16 cellular contexts compared by ENCODE assay signal in the genomic region with DNA sequence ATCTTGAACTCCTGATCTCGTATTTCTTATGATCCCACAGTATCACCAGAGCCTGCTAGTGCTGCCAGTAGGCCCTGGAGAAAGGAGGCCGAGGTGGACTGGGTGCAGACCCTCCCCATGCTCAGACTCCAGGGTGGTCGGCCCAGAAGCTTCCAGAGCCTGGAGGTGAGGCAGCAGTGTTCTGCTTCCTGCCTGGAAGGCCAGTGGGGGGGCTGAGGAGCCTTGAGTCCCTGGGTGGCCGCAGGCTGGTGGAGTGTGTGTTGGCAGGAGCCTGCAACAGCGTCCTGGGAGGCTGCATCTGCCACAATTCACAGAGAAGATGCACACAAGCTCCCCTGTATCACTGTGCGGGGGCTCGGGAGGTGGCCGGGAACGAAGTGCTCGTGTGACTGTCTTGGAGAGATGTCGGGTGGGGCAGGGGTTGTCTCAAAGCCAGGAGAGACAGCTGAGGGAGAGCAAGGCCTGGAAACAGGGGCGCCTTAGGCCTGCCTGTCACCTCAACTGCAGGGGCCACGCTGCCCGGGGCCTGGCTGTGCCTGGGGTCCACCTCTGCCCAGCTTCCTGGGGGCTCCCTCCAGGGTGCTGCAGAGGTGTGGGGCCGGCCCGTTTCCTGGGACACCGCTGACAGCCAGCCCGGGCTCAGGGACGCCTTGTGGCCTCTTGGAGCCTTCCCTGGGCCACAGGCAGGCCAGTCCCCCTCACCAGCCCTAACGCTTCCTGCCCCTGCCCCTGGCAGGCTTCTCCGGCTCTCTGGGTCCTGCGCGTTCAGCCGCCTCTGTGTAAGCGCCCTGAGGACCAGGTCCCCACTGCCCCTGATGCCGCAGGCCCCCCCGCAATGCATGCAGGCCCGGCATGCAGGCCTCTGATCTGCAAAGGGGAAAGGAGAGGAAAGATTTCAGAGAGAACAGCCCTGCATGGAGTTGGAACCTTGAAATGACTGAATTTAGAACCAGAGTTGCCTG. TPM values are rescaled to one million over a fixed set of nuclear protein-coding genes. Genes with fewer than 3 reads are reported as not detected.
DNase-seq lines count a peak whose midpoint lies in the region; ATAC-seq and TF ChIP-seq lines count a peak whose summit lies in the region.
"Had no signal": no experiment of that assay in that cellular context is flagged by ENCODE, and none has a peak within 500 bp of the region (broad histone marks: within the 10 kb centered on the region; RNA-seq: fewer than 3 reads in every experiment).

No MANE protein-coding gene starts in this region.

- H3K27me3 ChIP-seq in H9 (ENCODE audit: insufficient read depth, low read length) (no peaks in the 10 kb centered on the region), Panc1 (ENCODE audit: control insufficient read depth, insufficient read depth, low read length) (no peaks in the 10 kb centered on the region), esophagus muscularis mucosa (peaks cover 0 to 4% (median 0%) of the 10 kb centered on the region in 4 donors), left lung (peaks cover 0 to 5% of the 10 kb centered on the region in 2 donors)
- H3K27me3 ChIP-seq: BE2C had no signal

- H3T11ph ChIP-seq in H9 (ENCODE audit: low read length): no peak overlapping the region

- BruUV-seq in Panc1 (replicated peaks; lab: Mats Ljungman, UMichigan): no TSS peak

- H3K4me3 Mint-ChIP-seq in H9 (no peak overlapping the region), osteocyte (ENCODE audit: unreplicated experiment) (no peak overlapping the region)
- H3K4me3 Mint-ChIP-seq: CD8-positive, alpha-beta T cell; IgD-negative memory B cell had no signal

- H3K4me1 Mint-ChIP-seq in H9 (no peaks in the 10 kb centered on the region), osteocyte (ENCODE audit: unreplicated experiment) (no peaks in the 10 kb centered on the region)
- H3K4me1 Mint-ChIP-seq: IgD-negative memory B cell had no signal

- H3K27ac ChIP-seq in H9 (ENCODE audit: insufficient read length, low read depth, low read length) (no peak overlapping the region), Panc1 (ENCODE audit: low read length) (no peak overlapping the region), esophagus muscularis mucosa (replicated peaks in 1 of 4) (no peak overlapping the region), left lung (no peak overlapping the region)
- H3K27ac ChIP-seq: A549, C4-2B had no signal

- no peak overlapping the region for H3K23ac ChIP-seq in H9 (ENCODE audit: insufficient read length, low read depth, low read length)

- no peaks in the 10 kb centered on the region for H3K23me2 ChIP-seq in H9 (ENCODE audit: insufficient read length, low read depth, low read length, poor library complexity, severe bottlenecking)

- no peak overlapping the region for H3K18ac ChIP-seq in H9 (ENCODE audit: insufficient read length, low read depth, low read length)

- TF ChIP-seq CTCF in H9 (conservative IDR thresholded peaks at IDR 0.05) (no peak), Panc1 (IDR thresholded peaks at IDR 0.05) (no peak), esophagus muscularis mucosa (IDR thresholded peaks at IDR 0.05) (no peak), osteocyte (IDR thresholded peaks at IDR 0.05) (no peak), left lung (IDR thresholded peaks at IDR 0.05) (no peak)

- H4K5ac ChIP-seq in H9 (ENCODE audit: insufficient read length, low read depth, low read length): no peak overlapping the region

- H3K36me3 Mint-ChIP-seq in H9 (ENCODE audit: insufficient read depth in 1 of 3, low read depth in 3 of 3): no peaks in the 10 kb centered on the region
- no peaks in the 10 kb centered on the region for H3K36me3 Mint-ChIP-seq in osteocyte (ENCODE audit: unreplicated experiment)
- H3K36me3 Mint-ChIP-seq: CD8-positive, alpha-beta T cell had no signal

- H4K20me1 ChIP-seq in H9 (ENCODE audit: control insufficient read depth, insufficient read depth, insufficient read length): no peaks in the 10 kb centered on the region

- no peak overlapping the region for H2BK120ac ChIP-seq in H9 (ENCODE audit: low read depth, low read length, poor library complexity, severe bottlenecking)

- in situ Hi-C loops in Panc1 (cut with HindIII; ENCODE audit: low pct_unique_long_range_greater_than_20kb, low sequenced_read_pairs): no loop called here

- H3K79me1 ChIP-seq in H9 (ENCODE audit: insufficient read depth, low read depth, low read length, poor library complexity, severe bottlenecking): no peaks in the 10 kb centered on the region

- H3K4me2 ChIP-seq in H9 (ENCODE audit: insufficient read depth, insufficient read length, low read length): no peak overlapping the region
- H3K4me2 ChIP-seq: A549 had no signal

- POLR2A ChIA-PET in Panc1 (lab: Charles Lee): no interaction called here

- DNase-seq in H9 (no peak), Panc1 (ENCODE audit: low read depth, low spot score) (no peak), esophagus muscularis mucosa (ENCODE audit: extremely low spot score) (peak; percentile 79), osteocyte (ENCODE audit: extremely low spot score, unreplicated experiment) (peak; percentile 66), NCI-H187 treated with DMSO at 0.1 percent for 48 hours (lab: John Stamatoyannopoulos, UW) (no peak), left colon (no peak), DMS79 treated with DMSO at 0.1 percent for 48 hours (lab: John Stamatoyannopoulos, UW) (no peak), left lung (no peak)
- DNase-seq: BE2C; CD8-positive, alpha-beta T cell; COR-L47; GF-D8 had no signal

- H2BK12ac ChIP-seq in H9 (ENCODE audit: insufficient read length, low read depth, low read length): no peak overlapping the region

- intact Hi-C loops in Panc1 (cut with micrococcal nuclease; ENCODE audit: unreplicated experiment): loop anchor here (10.0 kb wide), 2 partner anchors 238 to 588 kb away; no protein-coding TSS in a partner anchor
- intact Hi-C loops in esophagus muscularis mucosa (cut with DNase I): loop anchor here (10.0 kb wide), 2 partner anchors 168 to 668 kb away; no protein-coding TSS in a partner anchor
- intact Hi-C loops in left colon (cut with DNase I, micrococcal nuclease): loop anchor here in 1 of 2 donors (10.0 kb wide), 2 partner anchors 78 to 588 kb away; no protein-coding TSS in a partner anchor
- intact Hi-C loops in left lung (cut with DNase I): loop anchor here in 1 of 2 donors (10.0 kb wide), 2 partner anchors 78 to 588 kb away; no protein-coding TSS in a partner anchor

- no peak overlapping the region for H4K91ac ChIP-seq in H9 (ENCODE audit: insufficient read length, low read depth, low read length)

- H2BK5ac ChIP-seq in H9 (ENCODE audit: insufficient read length, low read length): no peak overlapping the region

- H3K79me2 ChIP-seq in H9 (ENCODE audit: insufficient read depth, low read length): no peaks in the 10 kb centered on the region

- no peak overlapping the region for H2BK15ac ChIP-seq in H9 (ENCODE audit: low read depth, low read length)

- peak overlapping the region; percentile 40 for H3K14ac ChIP-seq in H9 (ENCODE audit: insufficient read depth, low read length)

- H3K9me3 Mint-ChIP-seq in H9: peaks cover 0 to 1% of the 10 kb centered on the region in 2 experiments; a peak in 3 of 5 replicates
- H3K9me3 Mint-ChIP-seq in osteocyte (ENCODE audit: unreplicated experiment): no peaks in the 10 kb centered on the region
- H3K9me3 Mint-ChIP-seq: CD8-positive, alpha-beta T cell had no signal

- ATAC-seq in Panc1 (0 out of 2 replicates have a peak, but pooled peaks have one; percentile 39), left colon (no peak), left lung (no peak)
- ATAC-seq: A549; CD8-positive, alpha-beta T cell had no signal

- H3K36me3 ChIP-seq in Panc1 (ENCODE audit: control insufficient read depth, insufficient read depth, low read length) (no peaks in the 10 kb centered on the region), esophagus muscularis mucosa (no peaks in the 10 kb centered on the region), left lung (no peaks in the 10 kb centered on the region)
- H3K36me3 ChIP-seq: BE2C had no signal

- no peaks in the 10 kb centered on the region for H3K4me1 ChIP-seq in H9 (ENCODE audit: insufficient read depth, low read length)
- no peaks in the 10 kb centered on the region for H3K4me1 ChIP-seq in Panc1 (ENCODE audit: control insufficient read depth, insufficient read depth, low read length)
- no peaks in the 10 kb centered on the region for H3K4me1 ChIP-seq in esophagus muscularis mucosa
- H3K4me1 ChIP-seq in left lung: peaks cover 0 to 5% of the 10 kb centered on the region in 2 donors
- H3K4me1 ChIP-seq: A549, BE2C had no signal

- H3K27ac Mint-ChIP-seq in H9 (peak overlapping the region in 1 of 3 experiments; percentile 92; a peak in 2 of 7 replicates), osteocyte (ENCODE audit: unreplicated experiment) (no peak overlapping the region)
- H3K27ac Mint-ChIP-seq: CD8-positive, alpha-beta T cell; IgD-negative memory B cell had no signal

- no peak for TF ChIP-seq EP300 in esophagus muscularis mucosa (IDR thresholded peaks at IDR 0.05)

- no peak overlapping the region for H3K4ac ChIP-seq in H9 (ENCODE audit: low read depth, low read length)

- TF ChIP-seq POLR2A in esophagus muscularis mucosa (IDR thresholded peaks at IDR 0.05; ENCODE audit: low read depth): no peak

- no peak overlapping the region for H3K4me3 ChIP-seq in Panc1 (ENCODE audit: low read depth in 2 of 2, low read length in 2 of 2)
- no peak overlapping the region for H3K4me3 ChIP-seq in esophagus muscularis mucosa
- no peak overlapping the region for H3K4me3 ChIP-seq in left lung
- H3K4me3 ChIP-seq: A549 had no signal

- WGBS in H9 (ENCODE audit: extremely low coverage, insufficient read length, low lambda C conversion rate): no CpG with 5 or more reads among the region's 28 CpGs
- WGBS in esophagus muscularis mucosa: 90% methylated on average over 16 of the region's 28 CpGs

- H3K9ac ChIP-seq in H9 (ENCODE audit: extremely low read depth, insufficient read length, low read length): no peak overlapping the region

- no peaks in the 10 kb centered on the region for H3K9me3 ChIP-seq in H9 (ENCODE audit: control insufficient read depth, low read depth, low read length)
- H3K9me3 ChIP-seq in Panc1 (ENCODE audit: control insufficient read depth, insufficient read depth, low read depth, low read length): no peaks in the 10 kb centered on the region
- no peaks in the 10 kb centered on the region for H3K9me3 ChIP-seq in esophagus muscularis mucosa
- no peaks in the 10 kb centered on the region for H3K9me3 ChIP-seq in left lung
- H3K9me3 ChIP-seq: A549, BE2C had no signal

- no peak overlapping the region for H2BK20ac ChIP-seq in H9 (ENCODE audit: low read depth, low read length, poor library complexity, severe bottlenecking)

- no peak overlapping the region for H4K8ac ChIP-seq in H9 (replicated peaks; ENCODE audit: insufficient read length, low read depth, low read length)

- CTCF ChIA-PET in Panc1 (lab: Charles Lee): interaction anchor here (0.5 to 0.7 kb wide), 2 partner anchors 15 to 147 kb away, joined by 4 to 6 read pairs; no protein-coding TSS in a partner anchor

- H2AFZ ChIP-seq in H9 (ENCODE audit: low read length): no peak overlapping the region

- H2AK5ac ChIP-seq in H9 (ENCODE audit: insufficient read length, low read length): no peak overlapping the region

- H3K27me3 Mint-ChIP-seq in H9 (ENCODE audit: low read depth) (no peaks in the 10 kb centered on the region), osteocyte (ENCODE audit: unreplicated experiment) (peaks cover 9% of the 10 kb centered on the region)

- H3K56ac ChIP-seq in H9 (ENCODE audit: insufficient read length, low read depth, low read length): no peak overlapping the region

RNA-seq across cellular contexts. Expression of a gene that starts 24.2 kb away (rescaled TPM):
- 0.02 TPM in 2 replicates for total RNA-seq in H9 (2021)
- total RNA-seq in Panc1 (2021; ENCODE audit: unreplicated experiment): not detected
- not detected for polyA plus RNA-seq in Panc1 (2012; ENCODE audit: insufficient read length)
- not detected for total RNA-seq in esophagus muscularis mucosa
- total RNA-seq in osteocyte: not detected in 2 replicates
- total RNA-seq in left colon: not detected
- total RNA-seq in left lung: under 1 TPM in 1 of 2 donors, not detected in 1; 0.03 TPM
- total RNA-seq: CD8-positive, alpha-beta T cell had no signal
- polyA plus RNA-seq: A549, AG04450, IgD-negative memory B cell had no signal

Comparison
In these comparisons a context has a peak if more than half of its experiments do, and no peak if none do; other contexts are left out.
1. DNase-seq: peak in esophagus muscularis mucosa (single experiment) and osteocyte (single experiment); none in H9 (single experiment), Panc1 (single experiment), NCI-H187 treated with DMSO at 0.1 percent for 48 hours (single experiment), left colon (0 of 2), DMS79 treated with DMSO at 0.1 percent for 48 hours (single experiment) and left lung (0 of 2).